1 cellular context compared by ENCODE assay signal in genomic region chr1:153368477-153368876, GRCh38.
TF ChIP-seq lines count a peak whose summit lies in the region.

No MANE protein-coding gene starts in this region.

TF ChIP-seq in K562, 482 proteins besides CTCF, POLR2A, EP300 and RAD21:
- TF ChIP-seq HMBOX1 (IDR thresholded peaks at IDR 0.05) (peak; percentile 28; the same call in 1 of the 2 replicates), CEBPG (CRISPR knock-in tag; IDR thresholded peaks at IDR 0.05) (no peak), CEBPG (tag; conservative IDR thresholded peaks at IDR 0.05 in 1 of 2, IDR thresholded peaks at IDR 0.05 in 1 of 2) (peak; percentile 77 to 86), AFF1 (IDR thresholded peaks at IDR 0.05; ENCODE audit: low read depth in 1 of 2, partially characterized antibody in 2 of 2) (no peak), CEBPB (tag; IDR thresholded peaks at IDR 0.05) (peak; percentile 77), ZBTB34 (CRISPR knock-in tag; IDR thresholded peaks at IDR 0.05) (no peak)
